In genomic region chr7:150397376-150398107, GRCh38 we compare ENCODE assay signal across 1 cellular context.
TF ChIP-seq lines count a peak whose summit lies in the region.

No MANE protein-coding gene starts in this region.

TF ChIP-seq in WTC11, 78 proteins besides CTCF, POLR2A, EP300 and RAD21 (continued from another document):
- no peak for TF ChIP-seq IRF2 (CRISPR knock-in tag; IDR thresholded peaks at IDR 0.05; ENCODE audit: borderline replicate concordance, low read depth)
